ENCODE assay signal across 9 cellular contexts in the genomic region with DNA sequence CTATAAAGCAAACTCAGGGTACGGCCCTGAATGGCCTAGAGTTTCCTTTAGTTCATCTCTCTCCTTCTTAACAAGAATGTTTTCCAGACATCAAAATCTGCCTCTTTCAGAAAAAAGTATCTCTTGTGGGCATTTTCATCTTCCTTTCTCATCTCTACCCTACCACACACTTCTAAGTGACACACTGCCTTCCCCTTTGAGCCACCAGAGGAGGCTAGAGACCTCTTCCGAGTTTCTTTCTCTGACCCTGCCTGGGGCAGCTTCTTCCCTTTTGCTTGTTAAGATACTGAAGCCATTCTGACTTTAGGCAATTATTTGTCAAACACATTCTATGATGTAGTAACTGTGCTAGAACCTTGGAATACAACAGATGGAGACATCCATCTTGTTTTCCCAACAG. TPM values are rescaled to one million over a fixed set of nuclear protein-coding genes. Genes with fewer than 3 reads are reported as not detected.
DNase-seq lines count a peak whose midpoint lies in the region; TF ChIP-seq lines count a peak whose summit lies in the region.
"Had no signal": no experiment of that assay in that cellular context is flagged by ENCODE, and none has a peak within 500 bp of the region (broad histone marks: within the 10 kb centered on the region; RNA-seq: fewer than 3 reads in every experiment).

No MANE protein-coding gene starts in this region.

- H3K27ac Mint-ChIP-seq in progenitor cell of endocrine pancreas: peak overlapping the region; percentile 30

- H3K27ac ChIP-seq in GM23248: no peak overlapping the region
- H3K27ac ChIP-seq: right atrium auricular region had no signal

- no peak overlapping the region for H3K4me2 ChIP-seq in GM23248 (ENCODE audit: unreplicated experiment)

- no peaks in the 10 kb centered on the region for H3K9me3 ChIP-seq in GM23248 (ENCODE audit: low read depth)
- H3K9me3 ChIP-seq: right atrium auricular region had no signal

- no peaks in the 10 kb centered on the region for H3K27me3 ChIP-seq in GM23248 (replicated peaks; ENCODE audit: insufficient read depth)
- H3K27me3 ChIP-seq: right atrium auricular region had no signal

- no peak overlapping the region for H3K9ac ChIP-seq in GM23248

- H3K9me3 Mint-ChIP-seq in progenitor cell of endocrine pancreas (ENCODE audit: low read depth): no peaks in the 10 kb centered on the region

- H3K4me1 Mint-ChIP-seq in progenitor cell of endocrine pancreas (ENCODE audit: low read depth): no peaks in the 10 kb centered on the region

- no peaks in the 10 kb centered on the region for H3K36me3 Mint-ChIP-seq in progenitor cell of endocrine pancreas (ENCODE audit: insufficient read depth)

- 16 to 20% methylated on average over 2 of the region's 2 CpGs for WGBS in GM23248 (ENCODE audit: low coverage in 1 of 2, low lambda C conversion rate in 2 of 2, missing lambda C conversion rate in 2 of 2), 2 experiments

- no peak overlapping the region for H2AFZ ChIP-seq in GM23248

- H3K4me3 ChIP-seq in GM23248: no peak overlapping the region
- H3K4me3 ChIP-seq: right atrium auricular region had no signal

- peaks cover 88% of the 10 kb centered on the region for H3K27me3 Mint-ChIP-seq in progenitor cell of endocrine pancreas

- peak; percentile 65 for TF ChIP-seq CTCF in progenitor cell of endocrine pancreas (IDR thresholded peaks at IDR 0.05; ENCODE audit: unreplicated experiment)

- no peaks in the 10 kb centered on the region for H3K9me2 ChIP-seq in GM23248 (ENCODE audit: insufficient read depth)

- H3K4me3 Mint-ChIP-seq in progenitor cell of endocrine pancreas (ENCODE audit: low read depth): no peak overlapping the region

- peak; percentile 62 for DNase-seq in DMS 273 (lab: John Stamatoyannopoulos, UW; ENCODE audit: unreplicated experiment)
- no peak for DNase-seq in DMS 273 treated with DMSO at 0.1 percent for 48 hours (lab: John Stamatoyannopoulos, UW)
- peak; percentile 73 for DNase-seq in NCI-H82 (lab: John Stamatoyannopoulos, UW)
- peak; percentile 52 for DNase-seq in cerebellar cortex (ENCODE audit: low spot score)
- no peak for DNase-seq in progenitor cell of endocrine pancreas (ENCODE audit: low spot score, unreplicated experiment)
- no peak for DNase-seq in activated CD4-positive, CD25-positive, alpha-beta regulatory T cell treated with anti-CD3 and anti-CD28 coated beads, Interleukin-2, amount 50 U/mL, for 72 hours
- DNase-seq in hypothalamus (lab: John Stamatoyannopoulos, UW): no peak
- no peak for DNase-seq in GM23248

- H3F3A ChIP-seq in GM23248 (ENCODE audit: insufficient read depth): no peaks in the 10 kb centered on the region

- no peaks in the 10 kb centered on the region for H3K4me1 ChIP-seq in GM23248 (ENCODE audit: insufficient read depth)
- H3K4me1 ChIP-seq: right atrium auricular region had no signal

- H4K20me1 ChIP-seq in GM23248 (ENCODE audit: insufficient read depth): no peaks in the 10 kb centered on the region

- no peaks in the 10 kb centered on the region for H3K36me3 ChIP-seq in GM23248 (ENCODE audit: low read depth)
- H3K36me3 ChIP-seq: right atrium auricular region had no signal

- in situ Hi-C loops in GM23248 (cut with MboI): no loop called here

- H3K79me2 ChIP-seq in GM23248 (ENCODE audit: insufficient read depth): no peaks in the 10 kb centered on the region

RNA-seq across cellular contexts. Expression of a gene that starts 8.7 kb away (rescaled TPM):
- total RNA-seq in progenitor cell of endocrine pancreas: 0.27 and 0.48 TPM in 2 replicates
- not detected in 2 replicates for total RNA-seq in GM23248 (2014; rRNA removed; shearing (Covaris generic))
- 0.03 TPM in 1 of 2 replicates, not detected in the other for polyA plus RNA-seq in GM23248 (2016; fragmentation: Nextera tagmentation; extraction: Ambion mirVana)

Comparison
In these comparisons a context has a peak if more than half of its experiments do, and no peak if none do; other contexts are left out.
1. DNase-seq: peak in DMS 273 (single experiment), NCI-H82 (single experiment) and cerebellar cortex (single experiment); none in DMS 273 treated with DMSO at 0.1 percent for 48 hours (single experiment), progenitor cell of endocrine pancreas (single experiment), activated CD4-positive, CD25-positive, alpha-beta regulatory T cell treated with anti-CD3 and anti-CD28 coated beads, Interleukin-2, amount 50 U/mL, for 72 hours (single experiment), hypothalamus (0 of 51) and GM23248 (single experiment).